Comparison of ENCODE assay signal across 1 cellular context in genomic region chr10:124407451-124407850, GRCh38.
TF ChIP-seq lines count a peak whose summit lies in the region.

No MANE protein-coding gene starts in this region.

TF ChIP-seq in HCT116, 20 proteins besides CTCF, POLR2A, EP300 and RAD21 (continued from another document):
- TF ChIP-seq ZBTB33 (IDR thresholded peaks at IDR 0.05; ENCODE audit: extremely low read depth, insufficient replicate concordance, low read length) (no peak), ATF3 (IDR thresholded peaks at IDR 0.05) (no peak), ZNF274 (IDR thresholded peaks at IDR 0.05; ENCODE audit: low read depth, low read length) (no peak), ELF1 (IDR thresholded peaks at IDR 0.05; ENCODE audit: borderline replicate concordance, low read depth) (no peak), SIN3A (IDR thresholded peaks at IDR 0.05; ENCODE audit: low read depth) (no peak), POLR2AphosphoS5 (IDR thresholded peaks at IDR 0.05; ENCODE audit: low read depth, low read length) (no peak), MAX (IDR thresholded peaks at IDR 0.05) (no peak), ZFX (IDR thresholded peaks at IDR 0.05) (no peak), SP1 (IDR thresholded peaks at IDR 0.05; ENCODE audit: low read depth) (no peak), REST (IDR thresholded peaks at IDR 0.05; ENCODE audit: low read depth) (no peak), SRF (IDR thresholded peaks at IDR 0.05; ENCODE audit: low read depth) (no peak), EGR1 (IDR thresholded peaks at IDR 0.05; ENCODE audit: low read depth) (no peak), TCF7L2 (IDR thresholded peaks at IDR 0.05; ENCODE audit: borderline replicate concordance, extremely low read depth, insufficient read depth, insufficient read length) (no peak), CBX3 (IDR thresholded peaks at IDR 0.05; ENCODE audit: low read depth) (no peak), EZH2 (IDR thresholded peaks at IDR 0.05) (no peak), CEBPB (IDR thresholded peaks at IDR 0.05; ENCODE audit: low read depth) (no peak), YY1 (IDR thresholded peaks at IDR 0.05; ENCODE audit: extremely low read depth, insufficient replicate concordance, low read depth, low read length) (no peak)
TF ChIP-seq in HCT116: peak in this region for 0.
